ENCODE assay signal across 9 cellular contexts in genomic region chr11:105046898-105047579, GRCh38. TPM values are rescaled to one million over a fixed set of nuclear protein-coding genes. Genes with fewer than 3 reads are reported as not detected.
DNase-seq lines count a peak whose midpoint lies in the region; ATAC-seq and TF ChIP-seq lines count a peak whose summit lies in the region.
"Had no signal": no experiment of that assay in that cellular context is flagged by ENCODE, and none has a peak within 500 bp of the region (broad histone marks: within the 10 kb centered on the region; RNA-seq: fewer than 3 reads in every experiment).

No MANE protein-coding gene starts in this region.

- H3K36me3 ChIP-seq in gastroesophageal sphincter (no peaks in the 10 kb centered on the region), sigmoid colon (no peaks in the 10 kb centered on the region)

- no peak overlapping the region for H3K4me3 Mint-ChIP-seq in stimulated activated naive B cell treated with anti-CD40 and anti-IgM and Interleukin-4, amounts not matched to agents 10 μg/mL and 1 μg/mL and 100 μg/mL, for 72 hours

- ATAC-seq in gastroesophageal sphincter (peak; percentile 84), GM19351 (IDR thresholded peaks at IDR 0.05; ENCODE audit: unreplicated experiment) (no peak)
- no peak for ATAC-seq in stimulated activated naive B cell treated with anti-CD40 and anti-IgM and Interleukin-4, amounts not matched to agents 10 μg/mL and 1 μg/mL and 100 μg/mL, for 72 hours (replicated peaks)

- peaks cover 22 to 35% of the 10 kb centered on the region in 2 donors for H3K4me1 Mint-ChIP-seq in stimulated activated naive B cell treated with anti-CD40 and anti-IgM and Interleukin-4, amounts not matched to agents 10 μg/mL and 1 μg/mL and 100 μg/mL, for 72 hours

- H3K4me1 ChIP-seq in gastroesophageal sphincter: peaks cover 0 to 24% (median 3%) of the 10 kb centered on the region in 3 donors
- H3K4me1 ChIP-seq in sigmoid colon: peaks cover 0 to 23% (median 9%) of the 10 kb centered on the region in 4 donors

- H3K27ac Mint-ChIP-seq in stimulated activated naive B cell treated with anti-CD40 and anti-IgM and Interleukin-4, amounts not matched to agents 10 μg/mL and 1 μg/mL and 100 μg/mL, for 72 hours: no peak overlapping the region

- H3K36me3 Mint-ChIP-seq in stimulated activated naive B cell treated with anti-CD40 and anti-IgM and Interleukin-4, amounts not matched to agents 10 μg/mL and 1 μg/mL and 100 μg/mL, for 72 hours: peaks cover 2 to 4% of the 10 kb centered on the region in 2 donors

- no peaks in the 10 kb centered on the region for H3K9me3 Mint-ChIP-seq in stimulated activated naive B cell treated with anti-CD40 and anti-IgM and Interleukin-4, amounts not matched to agents 10 μg/mL and 1 μg/mL and 100 μg/mL, for 72 hours

- WGBS in gastroesophageal sphincter (ENCODE audit: low coverage in 1 of 2), 2 donors: 21 to 34% methylated on average over 8 of the region's 8 CpGs
- 61 to 66% methylated on average over 8 of the region's 8 CpGs for WGBS in sigmoid colon, 2 donors

- DNase-seq in ELR (ENCODE audit: low read depth): peak; percentile 97
- peak; percentile 67 for DNase-seq in SK-MEL-5 (ENCODE audit: low read depth, low spot score)
- peak; percentile 74 for DNase-seq in sigmoid colon
- DNase-seq in NK-92 treated with Interleukin-12 subunit alpha and Interleukin-12 subunit beta, amount 100 ng/mL, for 24 hours (lab: John Stamatoyannopoulos, UW): no peak
- no peak for DNase-seq in NCI-H345 treated with DMSO at 0.1 percent for 48 hours (lab: John Stamatoyannopoulos, UW; ENCODE audit: unreplicated experiment)
- DNase-seq in stimulated activated naive B cell treated with anti-CD40 and anti-IgM and Interleukin-4, amounts not matched to agents 10 μg/mL and 1 μg/mL and 100 μg/mL, for 72 hours: no peak
- DNase-seq: cortex of kidney had no signal

- H3K27me3 ChIP-seq in gastroesophageal sphincter (no peaks in the 10 kb centered on the region), sigmoid colon (no peaks in the 10 kb centered on the region)

- H3K27ac ChIP-seq in gastroesophageal sphincter: peak overlapping the region in 3 of 4 donors; percentile 26 to 62 (median 34)
- peak overlapping the region in 3 of 4 donors; percentile 17 to 71 (median 55) for H3K27ac ChIP-seq in sigmoid colon

- no peak for TF ChIP-seq POLR2A in gastroesophageal sphincter (IDR thresholded peaks at IDR 0.05)
- TF ChIP-seq POLR2A in sigmoid colon (IDR thresholded peaks at IDR 0.05): no peak

- TF ChIP-seq CTCF in gastroesophageal sphincter (IDR thresholded peaks at IDR 0.05) (no peak), sigmoid colon (IDR thresholded peaks at IDR 0.05) (no peak)

- no peak for TF ChIP-seq EP300 in gastroesophageal sphincter (IDR thresholded peaks at IDR 0.05)
- TF ChIP-seq EP300 in sigmoid colon (IDR thresholded peaks at IDR 0.05): peak in 2 of 4 donors; percentile 20 to 83

- intact Hi-C loops in sigmoid colon (cut with DNase I): no loop called here

- H3K4me3 ChIP-seq in gastroesophageal sphincter: no peak overlapping the region
- H3K4me3 ChIP-seq in sigmoid colon: no peak overlapping the region

- in situ Hi-C loops in SK-MEL-5 (cut with HindIII; ENCODE audit: low pct_unique_long_range_greater_than_20kb, low sequenced_read_pairs): no loop called here

- H3K9me3 ChIP-seq in gastroesophageal sphincter: no peaks in the 10 kb centered on the region
- no peaks in the 10 kb centered on the region for H3K9me3 ChIP-seq in sigmoid colon

- H3K27me3 Mint-ChIP-seq in stimulated activated naive B cell treated with anti-CD40 and anti-IgM and Interleukin-4, amounts not matched to agents 10 μg/mL and 1 μg/mL and 100 μg/mL, for 72 hours: no peaks in the 10 kb centered on the region

RNA-seq across cellular contexts. Expression of gene CARD16, which starts 1.9 kb away (rescaled TPM):
- 19.3 and 19.5 TPM in 2 replicates for total RNA-seq in SK-MEL-5 (2014; rRNA removed; shearing (Covaris generic))
- polyA plus RNA-seq in SK-MEL-5 (2015; cell fraction: cytosol; rRNA removed): 6.6 and 8.5 TPM in 2 replicates
- polyA plus RNA-seq in SK-MEL-5 (2015; cell fraction: nucleus; rRNA removed): 1.2 TPM in 1 of 2 replicates, not detected in the other
- 1 to 10 TPM; 3.0 to 4.3 (median 3.3) TPM for total RNA-seq in gastroesophageal sphincter
- total RNA-seq in sigmoid colon: 10 to 100 TPM in 1 of 4 donors, 1 to 10 TPM in 3; 1.1 to 11.6 (median 4.9) TPM
- polyA plus RNA-seq in sigmoid colon: 100 to 1,000 TPM in 2 of 3 donors, 10 to 100 TPM in 1; 63.7 to 119 (median 116) TPM

RNA-seq across cellular contexts. Expression of gene CASP1, which starts 12.1 kb away (rescaled TPM):
- total RNA-seq in SK-MEL-5 (2014; rRNA removed; shearing (Covaris generic)): 16.9 and 20.7 TPM in 2 replicates
- 5.2 and 6.0 TPM in 2 replicates for polyA plus RNA-seq in SK-MEL-5 (2015; cell fraction: cytosol; rRNA removed)
- polyA plus RNA-seq in SK-MEL-5 (2015; cell fraction: nucleus; rRNA removed): 16.8 and 26.3 TPM in 2 replicates
- total RNA-seq in gastroesophageal sphincter (10 to 100 TPM in 1 of 4 donors, 1 to 10 TPM in 3; 3.0 to 12.8 (median 7.3) TPM), sigmoid colon (10 to 100 TPM in 2 of 4 donors, 1 to 10 TPM in 2; 8.3 to 14.3 (median 11.6) TPM)
- polyA plus RNA-seq in sigmoid colon: 100 to 1,000 TPM in 1 of 3 donors, 10 to 100 TPM in 2; 35.4 to 192 (median 43.2) TPM

RNA-seq across cellular contexts. Expression of gene CASP5, which starts 24.1 kb away (rescaled TPM):
- total RNA-seq in SK-MEL-5 (2014; rRNA removed; shearing (Covaris generic)): not detected in 2 replicates
- polyA plus RNA-seq in SK-MEL-5 (2015; cell fraction: cytosol; rRNA removed): not detected in 2 replicates
- polyA plus RNA-seq in SK-MEL-5 (2015; cell fraction: nucleus; rRNA removed): not detected in 2 replicates
- total RNA-seq in gastroesophageal sphincter: under 1 TPM in 1 of 4 donors, not detected in 3; 0.67 TPM
- not detected for total RNA-seq in sigmoid colon
- 10 to 100 TPM; 25.4 to 43.3 (median 31.8) TPM for polyA plus RNA-seq in sigmoid colon

Comparison
In these comparisons a context has a peak if more than half of its experiments do, and no peak if none do; other contexts are left out.
1. DNase-seq: peak in ELR (single experiment), SK-MEL-5 (single experiment) and sigmoid colon (single experiment); none in NK-92 treated with Interleukin-12 subunit alpha and Interleukin-12 subunit beta, amount 100 ng/mL, for 24 hours (single experiment), NCI-H345 treated with DMSO at 0.1 percent for 48 hours (single experiment) and stimulated activated naive B cell treated with anti-CD40 and anti-IgM and Interleukin-4, amounts not matched to agents 10 μg/mL and 1 μg/mL and 100 μg/mL, for 72 hours (single experiment).